10 cellular contexts compared by ENCODE assay signal in the genomic region with DNA sequence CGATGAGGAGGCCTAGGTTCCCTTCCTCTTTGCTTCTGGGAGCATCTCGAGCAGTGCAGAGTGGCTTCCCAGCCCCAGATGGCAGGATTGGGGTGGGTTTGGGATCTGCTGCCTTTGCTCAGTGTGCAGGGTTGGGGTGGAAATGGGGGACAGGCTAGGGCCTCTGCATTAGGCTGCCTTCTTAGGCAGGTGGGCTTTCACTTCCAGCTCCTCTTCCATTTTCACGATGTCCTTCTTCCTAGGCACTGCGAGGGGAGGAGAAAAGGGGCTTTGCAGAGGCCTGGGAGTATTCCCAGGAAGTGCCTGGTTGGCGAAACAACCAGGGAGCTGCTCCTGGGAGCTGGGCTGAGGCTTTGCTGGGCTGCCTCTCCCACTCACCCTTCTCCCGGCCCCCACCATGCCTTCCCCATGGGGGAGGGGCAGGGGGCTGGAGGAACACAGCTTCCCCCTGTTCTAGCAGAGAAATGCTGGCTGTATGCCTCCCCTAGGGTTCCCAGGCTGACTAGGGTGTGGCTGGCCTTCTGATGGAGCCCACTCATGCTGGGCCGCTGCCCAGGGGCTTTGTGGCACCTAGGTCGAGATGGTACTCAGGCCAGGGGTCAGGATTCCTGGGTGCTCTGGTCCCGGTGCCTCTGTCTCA. TPM values are rescaled to one million over a fixed set of nuclear protein-coding genes. Genes with fewer than 3 reads are reported as not detected.
A peak's percentile ranks its signal among the peaks of the same experiment; 100 is the strongest.
DNase-seq lines count a peak whose midpoint lies in the region; ATAC-seq and TF ChIP-seq lines count a peak whose summit lies in the region.
"Had no signal": no experiment of that assay in that cellular context is flagged by ENCODE, and none has a peak within 500 bp of the region (broad histone marks: within the 10 kb centered on the region; RNA-seq: fewer than 3 reads in every experiment).

No MANE protein-coding gene starts in this region.

- H3K9ac ChIP-seq in skeletal muscle tissue (ENCODE audit: low read depth in 1 of 3, low read length in 3 of 3) = peak overlapping the region; percentile 71 to 95 (median 86)

- H3K36me3 ChIP-seq in skeletal muscle tissue (ENCODE audit: control insufficient read depth in 3 of 3, insufficient read depth in 3 of 3, low read length in 3 of 3) = peaks cover 27 to 56% (median 37%) of the 10 kb centered on the region in 3 donors

- no peak overlapping the region for H3K27ac ChIP-seq in CD4-positive, alpha-beta T cell (ENCODE audit: low read depth, low read length)
- H3K27ac ChIP-seq in VCaP (peak overlapping the region; percentile 98), skeletal muscle tissue (ENCODE audit: low read depth, low read length) (peak overlapping the region; percentile 99)

- CTCF ChIA-PET in CD4-positive, alpha-beta T cell (lab: Charles Lee) = no interaction called here

- H3K9me3 Mint-ChIP-seq in CD4-positive, alpha-beta T cell = no peaks in the 10 kb centered on the region
- H3K9me3 Mint-ChIP-seq in progenitor cell of endocrine pancreas (ENCODE audit: low read depth) = no peaks in the 10 kb centered on the region

- H3K9me3 ChIP-seq in CD4-positive, alpha-beta T cell (ENCODE audit: control insufficient read depth, low read length) = no peaks in the 10 kb centered on the region
- no peaks in the 10 kb centered on the region for H3K9me3 ChIP-seq in skeletal muscle tissue (ENCODE audit: control insufficient read depth in 3 of 3, low read length in 3 of 3)

- intact Hi-C loops in CD4-positive, alpha-beta T cell (cut with DNase I, micrococcal nuclease) = no loop called here

- no peak for DNase-seq in CD4-positive, alpha-beta T cell
- DNase-seq in fibroblast of the aortic adventitia (ENCODE audit: low read depth) (peak; percentile 70), progenitor cell of endocrine pancreas (ENCODE audit: low spot score, unreplicated experiment) (no peak), DMS 273 treated with DMSO at 0.1 percent for 48 hours (lab: John Stamatoyannopoulos, UW) (no peak)
- DNase-seq: NCI-H510A treated with DMSO at 0.1 percent for 48 hours, SIG-M5 had no signal

- no peaks in the 10 kb centered on the region for H3K27me3 ChIP-seq in CD4-positive, alpha-beta T cell (ENCODE audit: control insufficient read depth, insufficient read depth, low read length)
- H3K27me3 ChIP-seq in skeletal muscle tissue (ENCODE audit: control insufficient read depth in 3 of 3, insufficient read depth in 3 of 3, low read length in 3 of 3) = no peaks in the 10 kb centered on the region

- no peak for TF ChIP-seq CTCF in CD4-positive, alpha-beta T cell (IDR thresholded peaks at IDR 0.05)
- TF ChIP-seq CTCF in VCaP (conservative IDR thresholded peaks at IDR 0.05) (no peak), fibroblast of the aortic adventitia (IDR thresholded peaks at IDR 0.05; ENCODE audit: insufficient read depth, low read length) (no peak), progenitor cell of endocrine pancreas (IDR thresholded peaks at IDR 0.05; ENCODE audit: unreplicated experiment) (no peak)

- H3K36me3 Mint-ChIP-seq in CD4-positive, alpha-beta T cell (ENCODE audit: low read depth) = peaks cover 10% of the 10 kb centered on the region
- peaks cover 1% of the 10 kb centered on the region for H3K36me3 Mint-ChIP-seq in progenitor cell of endocrine pancreas (ENCODE audit: insufficient read depth)

- H3K4me3 ChIP-seq in fibroblast of the aortic adventitia (ENCODE audit: low read depth, low read length) (peak overlapping the region; percentile 14), skeletal muscle tissue (ENCODE audit: low read length in 3 of 3) (peak overlapping the region; percentile 5 to 95 (median 83))

- peak overlapping the region; percentile 98 for H3K27ac Mint-ChIP-seq in CD4-positive, alpha-beta T cell
- H3K27ac Mint-ChIP-seq in progenitor cell of endocrine pancreas = no peak overlapping the region

- no peaks in the 10 kb centered on the region for H3K27me3 Mint-ChIP-seq in CD4-positive, alpha-beta T cell
- H3K27me3 Mint-ChIP-seq in progenitor cell of endocrine pancreas = peaks cover 5% of the 10 kb centered on the region

- peaks cover 59 to 84% (median 78%) of the 10 kb centered on the region in 3 donors for H3K4me1 ChIP-seq in skeletal muscle tissue (ENCODE audit: control insufficient read depth in 3 of 3, insufficient read depth in 3 of 3, low read length in 3 of 3)

- POLR2A ChIA-PET in CD4-positive, alpha-beta T cell (lab: Charles Lee) = no interaction called here

- ATAC-seq in CD4-positive, alpha-beta T cell (ENCODE audit: poor library complexity) = no peak
- ATAC-seq in HG02759 (IDR thresholded peaks at IDR 0.05; ENCODE audit: unreplicated experiment) (no peak), HG03469 (IDR thresholded peaks at IDR 0.05; ENCODE audit: unreplicated experiment) (no peak)

- H3K4me3 Mint-ChIP-seq in CD4-positive, alpha-beta T cell = peak overlapping the region; percentile 2
- no peak overlapping the region for H3K4me3 Mint-ChIP-seq in progenitor cell of endocrine pancreas (ENCODE audit: low read depth)

- peaks cover 41% of the 10 kb centered on the region for H3K4me1 Mint-ChIP-seq in CD4-positive, alpha-beta T cell (ENCODE audit: low read depth)
- H3K4me1 Mint-ChIP-seq in progenitor cell of endocrine pancreas (ENCODE audit: low read depth) = peaks cover 29% of the 10 kb centered on the region

RNA-seq across cellular contexts. Expression of a gene that starts 2.4 kb away (rescaled TPM):
- total RNA-seq in CD4-positive, alpha-beta T cell = 10 to 100 TPM; 67.0 to 79.2 TPM
- total RNA-seq in fibroblast of the aortic adventitia (ENCODE audit: low replicate concordance) (0.82 and 3.9 TPM in 2 replicates), skeletal muscle tissue (24.5 TPM), progenitor cell of endocrine pancreas (21.7 and 22.8 TPM in 2 replicates)

RNA-seq across cellular contexts. Expression of a gene that starts 16.1 kb away (rescaled TPM):
- 10 to 100 TPM; 20.6 to 20.9 TPM for total RNA-seq in CD4-positive, alpha-beta T cell
- total RNA-seq in fibroblast of the aortic adventitia (ENCODE audit: low replicate concordance) = 41.1 and 89.2 TPM in 2 replicates
- 34.4 TPM for total RNA-seq in skeletal muscle tissue
- 23.5 and 26.4 TPM in 2 replicates for total RNA-seq in progenitor cell of endocrine pancreas

RNA-seq across cellular contexts. Expression of a gene that starts 25.8 kb away (rescaled TPM):
- not detected for total RNA-seq in CD4-positive, alpha-beta T cell
- total RNA-seq in fibroblast of the aortic adventitia (ENCODE audit: low replicate concordance) = 0.27 and 0.98 TPM in 2 replicates
- total RNA-seq in skeletal muscle tissue = not detected
- total RNA-seq in progenitor cell of endocrine pancreas = not detected in 2 replicates

RNA-seq across cellular contexts. Expression of a gene that starts 46.9 kb away (rescaled TPM):
- 100 to 1,000 TPM; 495 to 525 TPM for total RNA-seq in CD4-positive, alpha-beta T cell
- total RNA-seq in fibroblast of the aortic adventitia (ENCODE audit: low replicate concordance) (7.3 TPM in 2 replicates), skeletal muscle tissue (9.4 TPM), progenitor cell of endocrine pancreas (12.5 and 15.5 TPM in 2 replicates)
